ENCODE assay signal across 8 cellular contexts in genomic region chr11:99015634-99016454, GRCh38. TPM values are rescaled to one million over a fixed set of nuclear protein-coding genes. Genes with fewer than 3 reads are reported as not detected.
DNase-seq lines count a peak whose midpoint lies in the region; ATAC-seq, FAIRE-seq and TF ChIP-seq lines count a peak whose summit lies in the region.

No MANE protein-coding gene starts in this region.

- H3K27me3 Mint-ChIP-seq in Calu3 (ENCODE audit: unreplicated experiment): peaks cover 20% of the 10 kb centered on the region

- peak in 2 of 4 donors; percentile 57 to 72 for ATAC-seq in pancreas

- no peaks in the 10 kb centered on the region for H3K9me3 ChIP-seq in esophagus squamous epithelium
- no peaks in the 10 kb centered on the region for H3K9me3 ChIP-seq in pancreas

- no peak for TF ChIP-seq POLR2A in esophagus squamous epithelium (IDR thresholded peaks at IDR 0.05)

- 11 to 20% methylated on average over 3 of the region's 3 CpGs for WGBS in esophagus squamous epithelium, 2 donors
- WGBS in pancreas, 2 donors: 14% methylated on average over 3 of the region's 3 CpGs

- H3K27me3 ChIP-seq in esophagus squamous epithelium (peaks cover 0 to 28% (median 0%) of the 10 kb centered on the region in 4 donors), pancreas (peaks cover 0 to 15% (median 0%) of the 10 kb centered on the region in 4 donors)

- H3K4me3 ChIP-seq in esophagus squamous epithelium (no peak overlapping the region), pancreas (no peak overlapping the region)

- H3K4me3 Mint-ChIP-seq in Calu3 (ENCODE audit: low read depth, unreplicated experiment): no peak overlapping the region

- TF ChIP-seq CTCF in Calu3 (IDR thresholded peaks at IDR 0.05; ENCODE audit: unreplicated experiment): peak; percentile 63
- TF ChIP-seq CTCF in esophagus squamous epithelium (IDR thresholded peaks at IDR 0.05): peak; percentile 25 to 88 (median 67)
- peak; percentile 71 to 91 (median 84) for TF ChIP-seq CTCF in pancreas (IDR thresholded peaks at IDR 0.05)

- DNase-seq in Calu3 (no peak), GM19240 (ENCODE audit: insufficient read length, low spot score) (peak; percentile 2), HTR-8/SVneo (ENCODE audit: insufficient read length, low spot score) (peak; percentile 37), RKO (ENCODE audit: low spot score) (peak; percentile 76), esophagus squamous epithelium (lab: John Stamatoyannopoulos, UW) (no peak), pancreas (no peak)
- no peak for DNase-seq in effector CD4-positive, alpha-beta T cell
- no peak for DNase-seq in stimulated activated CD4-positive, alpha-beta T cell treated with anti-CD3 and anti-CD28 coated beads, Interleukin-1b, Interleukin-23, amount 100 ng/mL, for 48 hours

- CTCF ChIA-PET in Calu3 (lab: Charles Lee): no interaction called here

- FAIRE-seq in HTR-8/SVneo (lab: Jason Lieb, UNC) (no peak), pancreas (lab: Jason Lieb, UNC) (peak; percentile 87)

- BruUV-seq in Calu3 (replicated peaks; lab: Mats Ljungman, UMichigan): no TSS peak

- H3K36me3 Mint-ChIP-seq in Calu3 (ENCODE audit: insufficient read depth, unreplicated experiment): no peaks in the 10 kb centered on the region

- H3K4me1 ChIP-seq in esophagus squamous epithelium (peaks cover 0 to 8% (median 6%) of the 10 kb centered on the region in 3 donors), pancreas (no peaks in the 10 kb centered on the region)

- H3K27ac ChIP-seq in esophagus squamous epithelium: no peak overlapping the region
- no peak overlapping the region for H3K27ac ChIP-seq in pancreas

- H3K36me3 ChIP-seq in esophagus squamous epithelium: no peaks in the 10 kb centered on the region
- no peaks in the 10 kb centered on the region for H3K36me3 ChIP-seq in pancreas

- no peak overlapping the region for H3K27ac Mint-ChIP-seq in Calu3 (ENCODE audit: unreplicated experiment)

- no peaks in the 10 kb centered on the region for H3K9me3 Mint-ChIP-seq in Calu3 (ENCODE audit: low read depth, unreplicated experiment)

- no peaks in the 10 kb centered on the region for H3K4me1 Mint-ChIP-seq in Calu3 (ENCODE audit: low read depth, unreplicated experiment)

- intact Hi-C loops in Calu3 (cut with micrococcal nuclease; ENCODE audit: unreplicated experiment): loop anchor here (5.0 kb wide), 1 partner anchor 721 kb away; no protein-coding TSS in a partner anchor
- intact Hi-C loops in esophagus squamous epithelium (cut with DNase I): no loop called here
- intact Hi-C loops in pancreas (cut with DNase I): no loop called here

RNA-seq across cellular contexts. Expression of gene CNTN5, which starts 4.9 kb away (rescaled TPM):
- not detected in 2 replicates for total RNA-seq in Calu3 (2022)
- under 1 TPM in 1 of 4 donors, not detected in 3; 0.12 TPM for total RNA-seq in esophagus squamous epithelium
- total RNA-seq in pancreas: 1 to 10 TPM in 1 of 6 donors, under 1 TPM in 5; 0.22 to 1.1 (median 0.58) TPM
- polyA plus RNA-seq in pancreas: 1 to 10 TPM in 1 of 2 donors, under 1 TPM in 1; 0.11 to 1.2 TPM

Comparison
In these comparisons a context has a peak if more than half of its experiments do, and no peak if none do; other contexts are left out.
1. DNase-seq: peak in GM19240 (single experiment), HTR-8/SVneo (single experiment) and RKO (single experiment); none in Calu3 (single experiment), esophagus squamous epithelium (single experiment), pancreas (0 of 6), effector CD4-positive, alpha-beta T cell (single experiment) and stimulated activated CD4-positive, alpha-beta T cell treated with anti-CD3 and anti-CD28 coated beads, Interleukin-1b, Interleukin-23, amount 100 ng/mL, for 48 hours (single experiment).
2. Peak in every context shown above with its lines, with median percentiles within 50 percentile points of each other: CTCF ChIP-seq.